14 cellular contexts compared by ENCODE assay signal in the genomic region with DNA sequence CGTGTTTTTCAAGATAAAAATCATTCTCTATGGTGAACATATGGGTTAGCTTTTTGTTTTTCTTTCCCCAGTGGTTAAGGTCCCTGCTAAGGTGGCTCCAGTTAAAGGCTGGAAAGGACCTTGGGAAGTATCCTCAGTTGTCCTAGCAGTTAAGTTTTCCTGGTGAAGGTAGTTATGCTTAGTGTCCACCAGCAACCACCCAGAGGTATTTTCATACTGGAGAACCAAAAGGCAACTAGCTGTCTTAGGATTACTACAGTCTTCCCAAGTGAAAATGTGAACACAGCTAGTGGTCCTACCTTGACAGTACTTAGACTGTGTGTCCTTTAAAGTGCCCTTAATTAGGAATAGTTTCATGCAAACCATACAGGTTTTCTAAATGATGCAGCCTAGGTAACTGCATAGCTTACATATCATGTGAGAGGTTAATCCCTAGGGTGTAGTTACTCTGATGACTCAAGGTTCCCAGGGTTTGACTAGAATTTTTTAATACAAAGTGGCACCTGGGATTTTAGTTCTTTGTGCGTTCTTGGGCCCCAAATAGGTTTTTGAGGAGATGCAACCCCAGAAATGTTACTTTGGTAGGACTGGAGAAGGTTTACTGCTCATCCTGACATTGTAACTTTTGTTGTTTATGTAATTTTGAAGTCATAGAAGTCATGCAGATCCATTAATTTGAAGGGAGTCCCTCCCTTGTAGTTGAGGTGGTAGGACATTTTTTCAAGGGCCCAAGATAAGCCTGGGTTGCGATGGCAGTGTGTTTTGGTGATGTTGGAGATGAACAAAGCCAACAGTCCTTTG. TPM values are rescaled to one million over a fixed set of nuclear protein-coding genes. Genes with fewer than 3 reads are reported as not detected.
DNase-seq lines count a peak whose midpoint lies in the region; ATAC-seq and TF ChIP-seq lines count a peak whose summit lies in the region.
"Had no signal": no experiment of that assay in that cellular context is flagged by ENCODE, and none has a peak within 500 bp of the region (broad histone marks: within the 10 kb centered on the region; RNA-seq: fewer than 3 reads in every experiment).

No MANE protein-coding gene starts in this region.

- 0 out of 3 replicates have a peak, but pooled peaks have one; percentile 21 for ATAC-seq in RWPE2 (ENCODE audit: low read depth)
- ATAC-seq in GM21447 (IDR thresholded peaks at IDR 0.05; ENCODE audit: unreplicated experiment) = no peak

- H3K36me3 ChIP-seq in RWPE2 (ENCODE audit: low read depth) = no peaks in the 10 kb centered on the region
- H3K36me3 ChIP-seq: upper lobe of left lung had no signal

- H3K4me1 ChIP-seq in RWPE2 (ENCODE audit: insufficient read depth, poor library complexity, severe bottlenecking) = peaks cover 27% of the 10 kb centered on the region

- DNase-seq in HT-29 (ENCODE audit: low spot score) (peak; percentile 62), RWPE2 (ENCODE audit: low spot score) (no peak), glomerular visceral epithelial cell (ENCODE audit: extremely low spot score) (peak; percentile 15), NCI-H2081 (lab: John Stamatoyannopoulos, UW) (no peak), NK-92 (lab: John Stamatoyannopoulos, UW; ENCODE audit: unreplicated experiment) (no peak)
- no peak for DNase-seq in stimulated activated CD4-positive, alpha-beta T cell treated with anti-CD3 and anti-CD28 coated beads, Interleukin-2, amount 100 ng/mL, for 48 hours
- DNase-seq: activated CD4-positive, alpha-beta memory T cell treated with anti-CD3 and anti-CD28 coated beads for 36 hours; activated gamma-delta T cell; H7; occipital lobe; stimulated activated CD4-positive, alpha-beta T cell treated with anti-CD3 and anti-CD28 coated beads, Interleukin-15, amount 100 ng/mL, for 24 hours had no signal

- no peaks in the 10 kb centered on the region for H3K9me3 ChIP-seq in RWPE2 (ENCODE audit: severe bottlenecking)

- H3K27me3 ChIP-seq in RWPE2 (ENCODE audit: insufficient read depth, poor library complexity, severe bottlenecking) = no peaks in the 10 kb centered on the region
- H3K27me3 ChIP-seq: upper lobe of left lung had no signal

- H3K27ac ChIP-seq in 22Rv1 (peak overlapping the region; percentile 78), RWPE2 (ENCODE audit: poor library complexity, severe bottlenecking) (peak overlapping the region; percentile 90)

- no peak for TF ChIP-seq CTCF in 22Rv1 (IDR thresholded peaks at IDR 0.05)
- TF ChIP-seq CTCF in RWPE2 (IDR thresholded peaks at IDR 0.05; ENCODE audit: poor library complexity, severe bottlenecking) = no peak

- no peak overlapping the region for H3K4me3 ChIP-seq in RWPE2 (ENCODE audit: severe bottlenecking)

RNA-seq across cellular contexts. Expression of a gene that starts 36.5 kb away (rescaled TPM):
- 24.6 and 24.8 TPM in 2 replicates for total RNA-seq in HT-29 (2014; rRNA removed; shearing (Covaris generic))

RNA-seq across cellular contexts. Expression of a gene that starts 36.8 kb away (rescaled TPM):
- 58.5 and 77.3 TPM in 2 replicates for total RNA-seq in HT-29 (2014; rRNA removed; shearing (Covaris generic))

RNA-seq across cellular contexts. Expression of a gene that starts 42.0 kb away (rescaled TPM):
- 31.3 and 43.8 TPM in 2 replicates for total RNA-seq in HT-29 (2014; rRNA removed; shearing (Covaris generic))

Comparison
In these comparisons a context has a peak if more than half of its experiments do, and no peak if none do; other contexts are left out.
1. DNase-seq: peak in HT-29 (single experiment) and glomerular visceral epithelial cell (single experiment); none in RWPE2 (single experiment), NCI-H2081 (0 of 2), NK-92 (single experiment) and stimulated activated CD4-positive, alpha-beta T cell treated with anti-CD3 and anti-CD28 coated beads, Interleukin-2, amount 100 ng/mL, for 48 hours (0 of 2).